Comparison of ENCODE assay signal across 11 cellular contexts in genomic region chr11:74730601-74731260, GRCh38. TPM values are rescaled to one million over a fixed set of nuclear protein-coding genes. Genes with fewer than 3 reads are reported as not detected.
DNase-seq lines count a peak whose midpoint lies in the region; ATAC-seq and TF ChIP-seq lines count a peak whose summit lies in the region.
"Had no signal": no experiment of that assay in that cellular context is flagged by ENCODE, and none has a peak within 500 bp of the region (broad histone marks: within the 10 kb centered on the region; RNA-seq: fewer than 3 reads in every experiment).

No MANE protein-coding gene starts in this region.

- peaks cover 10% of the 10 kb centered on the region; the same call in 2 of the 3 replicates for H3K4me1 Mint-ChIP-seq in GM23338
- H3K4me1 Mint-ChIP-seq in activated naive CD8-positive, alpha-beta T cell treated with anti-CD3 and anti-CD28 coated beads for 36 hours: peaks cover 2% of the 10 kb centered on the region

- H4K20me1 ChIP-seq in GM23338 (replicated peaks; ENCODE audit: insufficient read depth): no peaks in the 10 kb centered on the region

- H3K4me3 Mint-ChIP-seq in GM23338: peak overlapping the region; percentile 80
- H3K4me3 Mint-ChIP-seq in activated naive CD8-positive, alpha-beta T cell treated with anti-CD3 and anti-CD28 coated beads for 36 hours: peak overlapping the region; percentile 29

- no peaks in the 10 kb centered on the region for H3K79me2 ChIP-seq in GM23338 (replicated peaks; ENCODE audit: insufficient read depth)

- H3K9me3 ChIP-seq in iPS-18c (ENCODE audit: control insufficient read depth, insufficient read depth, low read length) (no peaks in the 10 kb centered on the region), colonic mucosa (no peaks in the 10 kb centered on the region)

- peak overlapping the region; percentile 99 for H2AFZ ChIP-seq in GM23338

- H3K4me2 ChIP-seq in GM23338: peak overlapping the region; percentile 98

- ATAC-seq in GM23338: peak; percentile 54
- no peak for ATAC-seq in GM21723 (IDR thresholded peaks at IDR 0.05; ENCODE audit: unreplicated experiment)
- ATAC-seq in GM18907 (IDR thresholded peaks at IDR 0.05; ENCODE audit: unreplicated experiment): no peak

- TF ChIP-seq CTCF in GM23338 (conservative IDR thresholded peaks at IDR 0.05; ENCODE audit: low read depth in 2 of 2): no peak
- no peak for TF ChIP-seq CTCF in colonic mucosa (IDR thresholded peaks at IDR 0.05)

- DNase-seq in GM23338 (ENCODE audit: low spot score): peak; percentile 64
- DNase-seq in activated naive CD8-positive, alpha-beta T cell treated with anti-CD3 and anti-CD28 coated beads for 36 hours: no peak
- DNase-seq in skeletal muscle cell (ENCODE audit: low read depth): no peak
- no peak for DNase-seq in colonic mucosa
- DNase-seq: activated naive CD4-positive, alpha-beta T cell treated with Interleukin-2 at 50 U/mL for 16 hours; DMS 273 treated with DMSO at 0.1 percent for 48 hours; NCI-H1092; stimulated activated CD4-positive, alpha-beta T cell treated with anti-CD3 and anti-CD28 coated beads, Interleukin-4, amount 100 ng/mL, for 4 hours had no signal

- no peaks in the 10 kb centered on the region; the same call in 2 of the 3 replicates for H3K9me3 Mint-ChIP-seq in GM23338
- H3K9me3 Mint-ChIP-seq in activated naive CD8-positive, alpha-beta T cell treated with anti-CD3 and anti-CD28 coated beads for 36 hours: no peaks in the 10 kb centered on the region

- H3K36me3 Mint-ChIP-seq in GM23338 (ENCODE audit: low read depth): no peaks in the 10 kb centered on the region; the same call in 2 of the 3 replicates
- H3K36me3 Mint-ChIP-seq in activated naive CD8-positive, alpha-beta T cell treated with anti-CD3 and anti-CD28 coated beads for 36 hours: no peaks in the 10 kb centered on the region

- intact Hi-C loops in colonic mucosa (cut with DNase I): no loop called here

- no peak overlapping the region for H3K9ac ChIP-seq in colonic mucosa (ENCODE audit: low read depth in 2 of 2, low read length in 2 of 2)

- H3K27ac Mint-ChIP-seq in GM23338: no peak overlapping the region
- no peak overlapping the region for H3K27ac Mint-ChIP-seq in activated naive CD8-positive, alpha-beta T cell treated with anti-CD3 and anti-CD28 coated beads for 36 hours

- H3F3A ChIP-seq in GM23338 (replicated peaks; ENCODE audit: low read depth): no peaks in the 10 kb centered on the region

- H3K36me3 ChIP-seq in GM23338 (ENCODE audit: insufficient read depth): no peaks in the 10 kb centered on the region
- H3K36me3 ChIP-seq in colonic mucosa: no peaks in the 10 kb centered on the region

- peaks cover 64% of the 10 kb centered on the region for H3K27me3 ChIP-seq in GM23338 (ENCODE audit: insufficient read depth)
- peaks cover 24% of the 10 kb centered on the region for H3K27me3 ChIP-seq in colonic mucosa

- H3K27ac ChIP-seq in GM23338 (ENCODE audit: low read depth): no peak overlapping the region
- H3K27ac ChIP-seq in colonic mucosa: no peak overlapping the region

- H3K4me3 ChIP-seq in GM23338 (peak overlapping the region; percentile 73), iPS-18c (ENCODE audit: insufficient read depth, low read depth, low read length) (peak overlapping the region; percentile 52), skeletal muscle cell (ENCODE audit: low read depth, low read length) (peak overlapping the region; percentile 6), colonic mucosa (no peak overlapping the region)

- H3K9me2 ChIP-seq in GM23338 (ENCODE audit: insufficient read depth): 0 out of 2 replicates have a peak, but pooled peaks cover 4% of the 10 kb centered on the region

- H3K4me1 ChIP-seq in GM23338 (ENCODE audit: insufficient read depth): peaks cover 9% of the 10 kb centered on the region; the same call in 1 of the 2 replicates
- H3K4me1 ChIP-seq in colonic mucosa: no peaks in the 10 kb centered on the region

- peaks cover 52% of the 10 kb centered on the region for H3K27me3 Mint-ChIP-seq in GM23338 (ENCODE audit: insufficient read depth, low read depth, poor library complexity)
- H3K27me3 Mint-ChIP-seq in activated naive CD8-positive, alpha-beta T cell treated with anti-CD3 and anti-CD28 coated beads for 36 hours: peaks cover 55% of the 10 kb centered on the region

TF ChIP-seq in GM23338, 12 proteins besides CTCF, POLR2A, EP300 and RAD21:
- TF ChIP-seq ZNF331 (CRISPR knock-in tag; IDR thresholded peaks at IDR 0.05; ENCODE audit: low read depth) (no peak), EZH2 (IDR thresholded peaks at IDR 0.05; ENCODE audit: low read depth, unreplicated experiment) (peak; percentile 94)

RNA-seq across cellular contexts. Expression of gene CHRDL2, which starts 0.5 kb away (rescaled TPM):
- 0.16 and 0.21 TPM in 2 replicates for total RNA-seq in GM23338 (2014; rRNA removed; shearing (Covaris generic))
- polyA plus RNA-seq in GM23338 (2016; fragmentation: Nextera tagmentation; extraction: Ambion mirVana): 0.38 TPM in 1 of 2 replicates, not detected in the other
- not detected for total RNA-seq in activated naive CD8-positive, alpha-beta T cell treated with anti-CD3 and anti-CD28 coated beads for 36 hours
- 10 to 100 TPM in 1 of 2 donors, under 1 TPM in 1; 0.42 to 26.5 TPM for total RNA-seq in colonic mucosa

RNA-seq across cellular contexts. Expression of gene RNF169, which starts 17.9 kb away (rescaled TPM):
- total RNA-seq in GM23338 (2014; rRNA removed; shearing (Covaris generic)): 15.1 and 16.5 TPM in 2 replicates
- 0.78 and 0.90 TPM in 2 replicates for polyA plus RNA-seq in GM23338 (2016; fragmentation: Nextera tagmentation; extraction: Ambion mirVana)
- 10 to 100 TPM; 12.4 to 13.3 TPM for total RNA-seq in activated naive CD8-positive, alpha-beta T cell treated with anti-CD3 and anti-CD28 coated beads for 36 hours
- total RNA-seq in colonic mucosa: 10 to 100 TPM; 12.4 to 13.2 TPM
